ENCODE assay signal across 8 cellular contexts in genomic region chr5:3060283-3060682, GRCh38.
"Had no signal": no experiment of that assay in that cellular context is flagged by ENCODE, and none has a peak within 500 bp of the region (broad histone marks: within the 10 kb centered on the region; RNA-seq: fewer than 3 reads in every experiment).

No MANE protein-coding gene starts in this region.

- ATAC-seq: GM12878 had no signal

- FAIRE-seq: G401.6, GM12878, GM12891, GM12892, GM18507, GM19239 had no signal

- H3K4me3 ChIP-seq: GM12878 had no signal

- DNase-seq: GDM1, GF-D8 had no signal
